In genomic region chr21:34977333-34977732, GRCh38 we compare ENCODE assay signal across 10 cellular contexts.
"Had no signal": no experiment of that assay in that cellular context is flagged by ENCODE, and none has a peak within 500 bp of the region (broad histone marks: within the 10 kb centered on the region; RNA-seq: fewer than 3 reads in every experiment).

No MANE protein-coding gene starts in this region.

- ATAC-seq: HCT116 had no signal

- FAIRE-seq: H1, H54 had no signal

- H3K4me3 ChIP-seq: GM23248, HAP-1 had no signal

- H3K9me3 Mint-ChIP-seq: H9, HFFc6 had no signal

- H3K27ac Mint-ChIP-seq: H9, HFFc6 had no signal

- H3K9me3 ChIP-seq: HAP-1 had no signal

- H3K4me3 Mint-ChIP-seq: H9, HFFc6 had no signal

- DNase-seq: GM23248, GOT3, H7, H9, HCEC 1CT, HFFc6 had no signal

- H2AFZ ChIP-seq: GM23248 had no signal

- H3K4me1 ChIP-seq: HAP-1 had no signal

- H3K27ac ChIP-seq: GM23248 had no signal

- H3K9ac ChIP-seq: GM23248 had no signal

- H3K36me3 ChIP-seq: HAP-1 had no signal
